8 cellular contexts compared by ENCODE assay signal in genomic region chr3:140294058-140294457, GRCh38.
"Had no signal": no experiment of that assay in that cellular context is flagged by ENCODE, and none has a peak within 500 bp of the region (broad histone marks: within the 10 kb centered on the region; RNA-seq: fewer than 3 reads in every experiment).

No MANE protein-coding gene starts in this region.

- H3K4me3 ChIP-seq: GM23248 had no signal

- H3K9ac ChIP-seq: GM23248 had no signal

- FAIRE-seq: H54, HepG2 had no signal

- ATAC-seq: HepG2 had no signal

- H2AFZ ChIP-seq: GM23248 had no signal

- DNase-seq: GM23248, GOT3, H9, HCEC 1CT, KBM-7 had no signal

- H3K27ac ChIP-seq: GM23248, HL-60 had no signal
